10 cellular contexts compared by ENCODE assay signal in genomic region chrX:17591741-17592110, GRCh38.
A peak's percentile ranks its signal among the peaks of the same experiment; 100 is the strongest.
DNase-seq lines count a peak whose midpoint lies in the region; ATAC-seq, FAIRE-seq and TF ChIP-seq lines count a peak whose summit lies in the region.
"Had no signal": no experiment of that assay in that cellular context is flagged by ENCODE, and none has a peak within 500 bp of the region (broad histone marks: within the 10 kb centered on the region; RNA-seq: fewer than 3 reads in every experiment).

No MANE protein-coding gene starts in this region.

- H3K9me3 ChIP-seq in HEK293 (ENCODE audit: control insufficient read depth, insufficient read depth, low read depth, low read length) (no peaks in the 10 kb centered on the region), astrocyte (ENCODE audit: insufficient read depth, low read depth, low read length) (no peaks in the 10 kb centered on the region)

- H3K27me3 Mint-ChIP-seq in astrocyte (ENCODE audit: low read depth, unreplicated experiment) = no peaks in the 10 kb centered on the region

- H3K79me2 ChIP-seq in astrocyte (ENCODE audit: insufficient read depth, low read length) = peaks cover 8% of the 10 kb centered on the region

- peak overlapping the region; percentile 90 for H3K27ac Mint-ChIP-seq in astrocyte (ENCODE audit: unreplicated experiment)
- H3K27ac Mint-ChIP-seq: memory B cell had no signal

- FAIRE-seq in astrocyte (lab: Jason Lieb, UNC) = no peak

- CTCF ChIA-PET in HEK293 (lab: Yijun Ruan, JAX) = interaction anchor here (0.6 to 4.0 kb wide), 17 partner anchors 10 to 470 kb away, joined by 3 to 36 read pairs (median 4); no protein-coding TSS in a partner anchor

- peaks cover 48% of the 10 kb centered on the region for H3K4me1 Mint-ChIP-seq in astrocyte (ENCODE audit: low read depth, unreplicated experiment)

- no peak overlapping the region for H2AFZ ChIP-seq in astrocyte (ENCODE audit: low read depth, low read length)

- H3K36me3 ChIP-seq in HEK293 (ENCODE audit: control insufficient read depth in 2 of 2, insufficient read depth in 1 of 2, low read length in 2 of 2) (no peaks in the 10 kb centered on the region), astrocyte (ENCODE audit: insufficient read depth, low read length) (no peaks in the 10 kb centered on the region)

- no peaks in the 10 kb centered on the region for H4K20me1 ChIP-seq in astrocyte (ENCODE audit: insufficient read depth, low read length)

- H3K4me1 ChIP-seq in HEK293 (ENCODE audit: control insufficient read depth, insufficient read depth, low read length) (0 out of 2 replicates have a peak, but pooled peaks cover 2% of the 10 kb centered on the region), astrocyte (ENCODE audit: insufficient read depth, low read length) (peaks cover 34% of the 10 kb centered on the region)

- no peaks in the 10 kb centered on the region for H3K27me3 ChIP-seq in astrocyte (ENCODE audit: insufficient read depth, low read length)

- H3K27ac ChIP-seq in HEK293 (ENCODE audit: extremely low read depth, low read depth, low read length) (no peak overlapping the region), astrocyte (ENCODE audit: low read depth, low read length) (peak overlapping the region; percentile 75)

- H3K4me2 ChIP-seq in astrocyte (ENCODE audit: low read length) = peak overlapping the region; percentile 90

- no peak for ATAC-seq in HG02759 (IDR thresholded peaks at IDR 0.05; ENCODE audit: unreplicated experiment)
- no peak for ATAC-seq in GM21526 (IDR thresholded peaks at IDR 0.05; ENCODE audit: low FRiP score, unreplicated experiment)
- no peak for ATAC-seq in GM21515 (IDR thresholded peaks at IDR 0.05; ENCODE audit: unreplicated experiment)

- H3K9me3 Mint-ChIP-seq in astrocyte (ENCODE audit: unreplicated experiment) = peaks cover 2% of the 10 kb centered on the region
- H3K9me3 Mint-ChIP-seq: activated naive CD4-positive, alpha-beta T cell treated with anti-CD3 and anti-CD28 coated beads, Interleukin-2, amount 50 U/mL, for 24 hours; memory B cell had no signal

- H3K4me3 Mint-ChIP-seq in astrocyte (ENCODE audit: unreplicated experiment) = no peak overlapping the region
- H3K4me3 Mint-ChIP-seq: activated naive CD4-positive, alpha-beta T cell treated with anti-CD3 and anti-CD28 coated beads, Interleukin-2, amount 50 U/mL, for 24 hours; memory B cell had no signal

- no peaks in the 10 kb centered on the region for H3K36me3 Mint-ChIP-seq in astrocyte (ENCODE audit: low read depth, unreplicated experiment)
- H3K36me3 Mint-ChIP-seq: activated naive CD4-positive, alpha-beta T cell treated with anti-CD3 and anti-CD28 coated beads, Interleukin-2, amount 50 U/mL, for 24 hours; memory B cell had no signal

- H3K4me3 ChIP-seq in HEK293 (ENCODE audit: low read depth, low read length) (no peak overlapping the region), astrocyte (ENCODE audit: insufficient read depth, low read depth, low read length) (peak overlapping the region; percentile 51)

- TF ChIP-seq CTCF in HEK293 (tag by site-specific recombination; IDR thresholded peaks at IDR 0.05) (no peak), astrocyte (IDR thresholded peaks at IDR 0.05; ENCODE audit: insufficient read depth, low read depth, low read length) (no peak)

- intact Hi-C loops in posterior cingulate gyrus (cut with DNase I) = loop anchor here (5.0 kb wide), 1 partner anchor 349 kb away; no protein-coding TSS in a partner anchor

- POLR2A ChIA-PET in HEK293 (lab: Yijun Ruan, JAX) = interaction anchor here (0.7 kb wide), 1 partner anchor 46 kb away, joined by 3 read pairs; no protein-coding TSS in a partner anchor

- DNase-seq in AG08396 (ENCODE audit: low spot score) (peak; percentile 42), astrocyte (ENCODE audit: low read depth) (peak; percentile 80), kidney tubule cell (ENCODE audit: low spot score) (peak; percentile 75), posterior cingulate gyrus (no peak)

- H3K9ac ChIP-seq in astrocyte (ENCODE audit: low read length) = peak overlapping the region; percentile 64

TF ChIP-seq in HEK293, 187 proteins besides CTCF, POLR2A, EP300 and RAD21:
- TF ChIP-seq ZNF423 (tag by site-specific recombination; IDR thresholded peaks at IDR 0.05) (no peak), BCL6B (tag by site-specific recombination; IDR thresholded peaks at IDR 0.05) (0 out of 2 replicates have a peak, but pooled peaks have one; percentile 27), PRDM10 (tag by site-specific recombination; IDR thresholded peaks at IDR 0.05) (peak; percentile 64), ZSCAN4 (tag by site-specific recombination; IDR thresholded peaks at IDR 0.05) (peak; percentile 50; the same call in 1 of the 2 replicates), ZNF544 (tag by site-specific recombination; IDR thresholded peaks at IDR 0.05) (no peak), ZNF155 (tag by site-specific recombination; IDR thresholded peaks at IDR 0.05) (no peak)

Comparison
In these comparisons a context has a peak if more than half of its experiments do, and no peak if none do; other contexts are left out.
1. DNase-seq: peak in AG08396 (single experiment), astrocyte (single experiment) and kidney tubule cell (single experiment); none in posterior cingulate gyrus (0 of 10).